In the genomic region with DNA sequence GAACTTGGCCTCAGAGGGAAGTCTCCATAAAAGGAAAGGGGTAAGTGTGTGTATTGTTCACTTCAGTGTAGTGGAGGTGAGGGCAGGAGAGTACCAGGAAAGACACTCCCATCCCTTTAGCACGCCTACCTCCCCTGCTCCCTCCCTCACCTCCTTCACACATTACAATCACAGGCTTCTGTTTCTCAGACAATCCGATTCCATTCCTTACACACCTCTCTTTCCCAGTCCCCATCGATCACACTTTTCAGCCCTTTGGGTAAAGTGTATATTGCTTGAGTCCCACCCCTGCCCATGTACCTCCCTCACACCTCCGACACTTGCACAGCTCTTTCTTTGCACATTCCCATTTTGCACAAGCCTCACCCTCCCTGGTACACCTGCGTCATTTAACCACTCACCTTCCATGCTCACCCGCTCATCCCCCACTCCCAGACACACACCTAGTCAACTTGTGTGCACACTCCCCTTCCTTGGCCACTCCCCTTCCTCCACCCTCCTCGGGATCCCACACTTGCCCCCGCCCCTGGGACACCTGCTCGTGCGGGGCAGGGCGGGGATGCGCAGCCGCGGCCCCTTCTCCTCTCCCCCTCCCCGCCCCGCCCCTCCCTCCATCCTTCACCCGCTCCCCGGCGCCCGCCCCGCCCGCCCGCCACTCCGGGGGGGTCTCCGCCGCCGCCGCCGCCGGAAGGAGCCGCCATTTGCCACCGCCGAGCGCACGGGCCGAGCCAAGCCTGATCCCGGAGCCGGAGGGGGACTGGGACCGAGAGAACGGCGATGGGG, we compare ENCODE assay signal across 8 cellular contexts. TPM values are rescaled to one million over a fixed set of nuclear protein-coding genes. Genes with fewer than 3 reads are reported as not detected.
DNase-seq lines count a peak whose midpoint lies in the region; ATAC-seq lines count a peak whose summit lies in the region.

A gene with protein sequence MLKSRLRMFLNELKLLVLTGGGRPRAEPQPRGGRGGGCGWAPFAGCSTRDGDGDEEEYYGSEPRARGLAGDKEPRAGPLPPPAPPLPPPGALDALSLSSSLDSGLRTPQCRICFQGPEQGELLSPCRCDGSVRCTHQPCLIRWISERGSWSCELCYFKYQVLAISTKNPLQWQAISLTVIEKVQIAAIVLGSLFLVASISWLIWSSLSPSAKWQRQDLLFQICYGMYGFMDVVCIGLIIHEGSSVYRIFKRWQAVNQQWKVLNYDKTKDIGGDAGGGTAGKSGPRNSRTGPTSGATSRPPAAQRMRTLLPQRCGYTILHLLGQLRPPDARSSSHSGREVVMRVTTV (plus strand): TSS at position 693 of the 783 bp plus-strand sequence. CDS start 426 bp downstream, outside the sequence.

- H3K4me1 Mint-ChIP-seq in effector memory CD8-positive, alpha-beta T cell (ENCODE audit: low read depth in 2 of 2), result peaks cover 42 to 64% of the 10 kb centered on the region in 2 donors

- peaks cover 29% of the 10 kb centered on the region for H3K36me3 Mint-ChIP-seq in effector memory CD8-positive, alpha-beta T cell (ENCODE audit: insufficient read depth)

- H3K4me3 Mint-ChIP-seq in effector memory CD8-positive, alpha-beta T cell, result peak within 1 kb of the TSS; percentile 85 to 86

- peak; percentile 27 for ATAC-seq in HG03342 (IDR thresholded peaks at IDR 0.05; ENCODE audit: unreplicated experiment)
- peak; percentile 31 for ATAC-seq in effector memory CD8-positive, alpha-beta T cell (replicated peaks)

- H3K9me3 Mint-ChIP-seq in effector memory CD8-positive, alpha-beta T cell, result no peaks in the 10 kb centered on the region

- no peaks in the 10 kb centered on the region for H3K27me3 Mint-ChIP-seq in effector memory CD8-positive, alpha-beta T cell

- H3K27ac Mint-ChIP-seq in effector memory CD8-positive, alpha-beta T cell, result peak within 1 kb of the TSS; percentile 86 to 89

- DNase-seq in NCI-H1694 treated with DMSO at 0.1 percent for 48 hours (lab: John Stamatoyannopoulos, UW), result peak; percentile 29
- no peak for DNase-seq in NCI-H1694 (lab: John Stamatoyannopoulos, UW)
- peak; percentile 87 for DNase-seq in NCI-H774 (lab: John Stamatoyannopoulos, UW)
- DNase-seq in activated CD8-positive, alpha-beta memory T cell treated with anti-CD3 and anti-CD28 coated beads for 1 hour (ENCODE audit: extremely low read depth in 1 of 2, low read depth in 1 of 2), result peak; percentile 62 to 65
- DNase-seq in effector memory CD8-positive, alpha-beta T cell, result peak; percentile 62 to 75 (median 72)
- DNase-seq in mucosa of gallbladder (ENCODE audit: low spot score), result peak; percentile 74
- peak; percentile 69 for DNase-seq in stimulated activated CD8-positive, alpha-beta memory T cell treated with anti-CD3 and anti-CD28 coated beads, Interleukin-7, amount 100 ng/mL, for 24 hours (ENCODE audit: low read depth)

RNA-seq across cellular contexts. Expression of the gene that starts here (rescaled TPM):
- total RNA-seq in mucosa of gallbladder, result 24.6 TPM
